In genomic region chr10:10661176-10661575, GRCh38 we compare ENCODE assay signal across 21 cellular contexts.
"Had no signal": no experiment of that assay in that cellular context is flagged by ENCODE, and none has a peak within 500 bp of the region (broad histone marks: within the 10 kb centered on the region; RNA-seq: fewer than 3 reads in every experiment).

No MANE protein-coding gene starts in this region.

- H3K4me1 Mint-ChIP-seq: endodermal cell; stimulated activated naive B cell treated with anti-CD40 and anti-IgM and Interleukin-4, amounts not matched to agents 10 μg/mL and 1 μg/mL and 100 μg/mL, for 72 hours; stimulated activated naive CD8-positive, alpha-beta T cell treated with anti-CD3 and anti-CD28 coated beads, Interleukin-15, amount 100 ng/mL, for 72 hours had no signal

- DNase-seq: colonic mucosa; dermis blood vessel endothelial cell; effector CD4-positive, alpha-beta T cell; endodermal cell; heart left ventricle; hypothalamus; left cardiac atrium; left ventricle myocardium inferior; naive thymus-derived CD4-positive, alpha-beta T cell; spleen; stimulated activated CD4-positive, alpha-beta T cell treated with anti-CD3 and anti-CD28 coated beads, Interleukin-15, amount 100 ng/mL, for 24 hours; stimulated activated CD4-positive, alpha-beta T cell treated with anti-CD3 and anti-CD28 coated beads, Interleukin-1b, Interleukin-23, amount 100 ng/mL, for 48 hours; stimulated activated CD4-positive, alpha-beta T cell treated with anti-CD3 and anti-CD28 coated beads, Interleukin-4, amount 100 ng/mL, for 4 hours; stimulated activated naive B cell treated with anti-CD40 and anti-IgM and Interleukin-4, amounts not matched to agents 10 μg/mL and 1 μg/mL and 100 μg/mL, for 72 hours; stimulated activated naive CD8-positive, alpha-beta T cell treated with anti-CD3 and anti-CD28 coated beads, Interleukin-15, amount 100 ng/mL, for 72 hours; testis had no signal

- H3K27ac Mint-ChIP-seq: endodermal cell; naive thymus-derived CD4-positive, alpha-beta T cell; stimulated activated naive B cell treated with anti-CD40 and anti-IgM and Interleukin-4, amounts not matched to agents 10 μg/mL and 1 μg/mL and 100 μg/mL, for 72 hours; stimulated activated naive CD8-positive, alpha-beta T cell treated with anti-CD3 and anti-CD28 coated beads, Interleukin-15, amount 100 ng/mL, for 72 hours had no signal

- H3K4me3 ChIP-seq: colonic mucosa, heart left ventricle, left ventricle myocardium inferior, lung, spleen, testis, tibial nerve had no signal

- H3K36me3 Mint-ChIP-seq: stimulated activated naive B cell treated with anti-CD40 and anti-IgM and Interleukin-4, amounts not matched to agents 10 μg/mL and 1 μg/mL and 100 μg/mL, for 72 hours had no signal

- H3K27me3 ChIP-seq: heart left ventricle, testis, tibial nerve had no signal

- H3K27ac ChIP-seq: colonic mucosa, heart left ventricle, left ventricle myocardium inferior, spleen, testis had no signal

- FAIRE-seq: frontal cortex, keratinocyte had no signal

- H3K4me3 Mint-ChIP-seq: endodermal cell; naive thymus-derived CD4-positive, alpha-beta T cell; stimulated activated naive B cell treated with anti-CD40 and anti-IgM and Interleukin-4, amounts not matched to agents 10 μg/mL and 1 μg/mL and 100 μg/mL, for 72 hours; stimulated activated naive CD8-positive, alpha-beta T cell treated with anti-CD3 and anti-CD28 coated beads, Interleukin-15, amount 100 ng/mL, for 72 hours had no signal

- ATAC-seq: left cardiac atrium; naive thymus-derived CD4-positive, alpha-beta T cell; sciatic nerve; stimulated activated naive B cell treated with anti-CD40 and anti-IgM and Interleukin-4, amounts not matched to agents 10 μg/mL and 1 μg/mL and 100 μg/mL, for 72 hours; stimulated activated naive CD8-positive, alpha-beta T cell treated with anti-CD3 and anti-CD28 coated beads, Interleukin-15, amount 100 ng/mL, for 72 hours had no signal
